ENCODE assay signal across 1 cellular context in genomic region chr17:31564291-31564690, GRCh38.
TF ChIP-seq lines count a peak whose summit lies in the region.

No MANE protein-coding gene starts in this region.

TF ChIP-seq in IMR-90, 13 proteins besides CTCF, POLR2A, EP300 and RAD21 (continued from another document):
- TF ChIP-seq USF2 (IDR thresholded peaks at IDR 0.05; ENCODE audit: low read depth, low read length) (no peak), FOS (IDR thresholded peaks at IDR 0.05; ENCODE audit: low read depth, low read length) (no peak), MAZ (IDR thresholded peaks at IDR 0.05; ENCODE audit: borderline replicate concordance, low read depth, low read length) (no peak)
